2 cellular contexts compared by ENCODE assay signal in genomic region chr1:18654599-18654998, GRCh38.
TF ChIP-seq lines count a peak whose summit lies in the region.

No MANE protein-coding gene starts in this region.

TF ChIP-seq in HepG2, 621 proteins besides CTCF, POLR2A, EP300 and RAD21:
- TF ChIP-seq ZNF552 (CRISPR knock-in tag; IDR thresholded peaks at IDR 0.05; ENCODE audit: borderline replicate concordance) (no peak), ZNF629 (CRISPR knock-in tag; conservative IDR thresholded peaks at IDR 0.05) (peak; percentile 11; the same call in 1 of the 2 replicates), HCFC1 (IDR thresholded peaks at IDR 0.05; ENCODE audit: low read depth, low read length) (no peak)

TF ChIP-seq in K562, 482 proteins besides CTCF, POLR2A, EP300 and RAD21:
- TF ChIP-seq RBM25 (IDR thresholded peaks at IDR 0.05; ENCODE audit: low read depth, low read length, severe bottlenecking) (peak; percentile 60), MED1 (CRISPR knock-in tag; IDR thresholded peaks at IDR 0.05; ENCODE audit: borderline replicate concordance) (no peak)
TF ChIP-seq in K562: peak in this region for 1.
